12 cellular contexts compared by ENCODE assay signal in the genomic region with DNA sequence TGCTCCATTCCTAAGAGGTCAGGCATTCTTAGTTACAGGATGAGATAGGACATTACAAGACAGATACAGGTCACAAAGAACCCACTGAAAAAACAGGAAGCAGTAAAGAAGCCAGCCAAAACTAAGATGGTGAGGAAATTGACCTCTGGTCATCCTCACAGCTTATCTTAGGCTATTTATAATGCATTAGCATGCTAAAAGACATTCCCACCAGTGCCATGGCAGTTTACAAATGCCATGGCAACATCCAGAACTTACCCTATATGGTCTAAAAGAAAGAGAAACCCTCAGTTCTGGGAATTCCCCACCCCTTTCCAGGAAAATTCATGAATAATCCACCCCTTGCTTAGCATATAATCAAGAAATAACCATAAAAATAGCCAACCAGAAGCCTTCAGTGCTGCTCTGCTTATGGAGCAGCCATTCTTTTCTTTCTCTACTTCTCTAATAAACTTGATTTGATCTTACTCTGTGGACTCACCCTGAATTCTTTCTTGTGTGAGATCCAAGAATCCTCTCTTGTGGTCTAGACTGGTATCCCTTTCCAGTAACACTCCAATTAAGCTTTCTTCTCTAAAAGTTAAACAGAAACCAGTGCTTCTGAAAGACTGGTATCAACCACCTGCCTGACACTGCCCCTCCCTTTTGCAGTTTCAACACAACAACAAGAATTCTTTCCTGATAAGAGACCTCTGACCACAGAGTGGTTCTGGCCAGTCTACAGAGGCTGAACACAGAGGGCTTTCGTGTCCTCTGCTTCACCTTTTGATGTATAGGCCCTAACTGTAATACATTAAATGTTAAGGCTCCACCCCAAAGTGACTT.
DNase-seq lines count a peak whose midpoint lies in the region; ATAC-seq and TF ChIP-seq lines count a peak whose summit lies in the region.
"Had no signal": no experiment of that assay in that cellular context is flagged by ENCODE, and none has a peak within 500 bp of the region (broad histone marks: within the 10 kb centered on the region; RNA-seq: fewer than 3 reads in every experiment).

No MANE protein-coding gene starts in this region.

- no peaks in the 10 kb centered on the region for H3K27me3 ChIP-seq in MM.1S (replicated peaks; ENCODE audit: insufficient read depth, low read length)
- H3K27me3 ChIP-seq: uterus had no signal

- no peaks in the 10 kb centered on the region for H3K79me2 ChIP-seq in MM.1S (ENCODE audit: low read length)

- no peak for TF ChIP-seq CTCF in MM.1S (IDR thresholded peaks at IDR 0.05; ENCODE audit: low read length)

- H3K4me3 ChIP-seq in MM.1S (ENCODE audit: low read length) = no peak overlapping the region
- H3K4me3 ChIP-seq: uterus had no signal

- no peaks in the 10 kb centered on the region for H3K36me3 ChIP-seq in MM.1S (replicated peaks; ENCODE audit: insufficient read depth, low read length)
- H3K36me3 ChIP-seq: uterus had no signal

- peaks cover 14% of the 10 kb centered on the region; the same call in 1 of the 2 replicates for H3K4me1 ChIP-seq in MM.1S (ENCODE audit: low read length)
- H3K4me1 ChIP-seq: uterus had no signal

- no peaks in the 10 kb centered on the region for H3F3A ChIP-seq in MM.1S (ENCODE audit: insufficient read depth, low read length)

- H3K9ac ChIP-seq in MM.1S (ENCODE audit: low read length) = no peak overlapping the region

- ATAC-seq in GM21723 (IDR thresholded peaks at IDR 0.05; ENCODE audit: unreplicated experiment) = peak; percentile 75
- no peak for ATAC-seq in GM18861 (IDR thresholded peaks at IDR 0.05; ENCODE audit: unreplicated experiment)
- ATAC-seq: Panc1 had no signal

- no peak overlapping the region for H2AFZ ChIP-seq in MM.1S (ENCODE audit: low read length)

- H3K4me2 ChIP-seq in MM.1S (ENCODE audit: low read depth, low read length) = no peak overlapping the region

- no peak overlapping the region for H3K27ac ChIP-seq in MM.1S (ENCODE audit: low read length)
- H3K27ac ChIP-seq: uterus had no signal

- DNase-seq in A172 (ENCODE audit: low spot score) (peak; percentile 42), MM.1S (peak; percentile 73), fibroblast of peridontal ligament (ENCODE audit: extremely low read depth) (peak; percentile 60), D341Med (ENCODE audit: low spot score) (no peak), AML-193 (lab: John Stamatoyannopoulos, UW) (no peak)
- DNase-seq in activated CD4-positive, CD25-positive, alpha-beta regulatory T cell (lab: John Stamatoyannopoulos, UW) = no peak
- DNase-seq: amniotic stem cell, NCI-H1092 treated with DMSO at 0.1 percent for 48 hours, uterus had no signal

- H3K9me3 ChIP-seq in MM.1S (replicated peaks; ENCODE audit: insufficient read depth, low read length) = no peaks in the 10 kb centered on the region
- H3K9me3 ChIP-seq: uterus had no signal

- H3K9me2 ChIP-seq in MM.1S (replicated peaks; ENCODE audit: insufficient read depth, low read length) = no peaks in the 10 kb centered on the region

- no peaks in the 10 kb centered on the region for H4K20me1 ChIP-seq in MM.1S (ENCODE audit: insufficient read depth, low read length)

Comparison
In these comparisons a context has a peak if more than half of its experiments do, and no peak if none do; other contexts are left out.
1. DNase-seq: peak in A172 (single experiment), MM.1S (single experiment) and fibroblast of peridontal ligament (single experiment); none in activated CD4-positive, CD25-positive, alpha-beta regulatory T cell (0 of 4), D341Med (single experiment) and AML-193 (0 of 2).